ENCODE assay signal across 9 cellular contexts in genomic region chr18:48924621-48925601, GRCh38. TPM values are rescaled to one million over a fixed set of nuclear protein-coding genes. Genes with fewer than 3 reads are reported as not detected.
DNase-seq lines count a peak whose midpoint lies in the region; ATAC-seq and TF ChIP-seq lines count a peak whose summit lies in the region.
"Had no signal": no experiment of that assay in that cellular context is flagged by ENCODE, and none has a peak within 500 bp of the region (broad histone marks: within the 10 kb centered on the region; RNA-seq: fewer than 3 reads in every experiment).

No MANE protein-coding gene starts in this region.

- H3K36me3 ChIP-seq in left lung: peaks cover 0 to 21% of the 10 kb centered on the region in 2 donors
- H3K36me3 ChIP-seq in stomach smooth muscle (ENCODE audit: control insufficient read depth in 2 of 2, insufficient read depth in 2 of 2, low read length in 2 of 2): peaks cover 0 to 9% of the 10 kb centered on the region in 2 donors

- TF ChIP-seq CTCF in left lung (IDR thresholded peaks at IDR 0.05): no peak

- H3K36me3 Mint-ChIP-seq in T-helper 2 cell treated with Interferon-gamma antibody and Interleukin-4, amounts not matched to agents 5 μg/mL and 100 μg/mL, for 36 hours (ENCODE audit: low read depth): peaks cover 37% of the 10 kb centered on the region
- H3K36me3 Mint-ChIP-seq in activated naive CD8-positive, alpha-beta T cell: peaks cover 9% of the 10 kb centered on the region

- no peaks in the 10 kb centered on the region for H3K27me3 ChIP-seq in left lung
- H3K27me3 ChIP-seq in stomach smooth muscle (ENCODE audit: control insufficient read depth in 1 of 2, insufficient read depth in 2 of 2, low read length in 2 of 2): no peaks in the 10 kb centered on the region

- H3K9me3 ChIP-seq in left lung (no peaks in the 10 kb centered on the region), stomach smooth muscle (ENCODE audit: control insufficient read depth in 2 of 2, low read length in 2 of 2) (no peaks in the 10 kb centered on the region)

- no peaks in the 10 kb centered on the region for H3K27me3 Mint-ChIP-seq in T-helper 2 cell treated with Interferon-gamma antibody and Interleukin-4, amounts not matched to agents 5 μg/mL and 100 μg/mL, for 36 hours (ENCODE audit: low read depth)
- no peaks in the 10 kb centered on the region for H3K27me3 Mint-ChIP-seq in activated naive CD8-positive, alpha-beta T cell

- peak overlapping the region in 1 of 2 donors; percentile 34 for H3K9ac ChIP-seq in stomach smooth muscle (ENCODE audit: low read length in 2 of 2)

- H3K27ac ChIP-seq in left lung (peak overlapping the region; percentile 73 to 76), stomach smooth muscle (ENCODE audit: low read length) (peak overlapping the region; percentile 24)

- no peaks in the 10 kb centered on the region for H3K9me3 Mint-ChIP-seq in T-helper 2 cell treated with Interferon-gamma antibody and Interleukin-4, amounts not matched to agents 5 μg/mL and 100 μg/mL, for 36 hours
- no peaks in the 10 kb centered on the region for H3K9me3 Mint-ChIP-seq in activated naive CD8-positive, alpha-beta T cell (ENCODE audit: low read depth)

- peak; percentile 27 for DNase-seq in T-helper 2 cell treated with Interferon-gamma antibody and Interleukin-4, amounts not matched to agents 5 μg/mL and 100 μg/mL, for 36 hours (ENCODE audit: low spot score)
- no peak for DNase-seq in T-helper 2 cell
- DNase-seq in left lung: no peak
- no peak for DNase-seq in glomerular visceral epithelial cell (ENCODE audit: extremely low spot score)
- no peak for DNase-seq in activated gamma-delta T cell (lab: John Stamatoyannopoulos, UW)
- no peak for DNase-seq in germinal center (ENCODE audit: low spot score)
- DNase-seq: NCI-H1436 had no signal

- H3K4me3 Mint-ChIP-seq in T-helper 2 cell treated with Interferon-gamma antibody and Interleukin-4, amounts not matched to agents 5 μg/mL and 100 μg/mL, for 36 hours: peak overlapping the region; percentile 84
- H3K4me3 Mint-ChIP-seq in activated naive CD8-positive, alpha-beta T cell: peak overlapping the region; percentile 69

- H3K27ac Mint-ChIP-seq in T-helper 2 cell treated with Interferon-gamma antibody and Interleukin-4, amounts not matched to agents 5 μg/mL and 100 μg/mL, for 36 hours: peak overlapping the region; percentile 84
- peak overlapping the region; percentile 85 for H3K27ac Mint-ChIP-seq in activated naive CD8-positive, alpha-beta T cell

- no peak for ATAC-seq in left lung

- intact Hi-C loops in left lung (cut with DNase I): no loop called here

- H3K4me3 ChIP-seq in left lung (peak overlapping the region in 1 of 2 donors; percentile 4), stomach smooth muscle (ENCODE audit: low read length in 2 of 2) (peak overlapping the region in 1 of 2 donors; percentile 55)

- H3K4me1 ChIP-seq in left lung (peaks cover 82 to 95% of the 10 kb centered on the region in 2 donors), stomach smooth muscle (ENCODE audit: control insufficient read depth, insufficient read depth, low read length) (peaks cover 78% of the 10 kb centered on the region)

- H3K4me1 Mint-ChIP-seq in T-helper 2 cell treated with Interferon-gamma antibody and Interleukin-4, amounts not matched to agents 5 μg/mL and 100 μg/mL, for 36 hours (ENCODE audit: low read depth): peaks cover 74% of the 10 kb centered on the region
- peaks cover 69% of the 10 kb centered on the region for H3K4me1 Mint-ChIP-seq in activated naive CD8-positive, alpha-beta T cell (ENCODE audit: low read depth)

RNA-seq across cellular contexts. Expression of gene SMAD7, which starts 25.9 kb away (rescaled TPM):
- total RNA-seq in left lung: 10 to 100 TPM; 43.3 to 46.3 TPM
